Comparison of ENCODE assay signal across 17 cellular contexts in genomic region chr5:138874241-138874640, GRCh38. TPM values are rescaled to one million over a fixed set of nuclear protein-coding genes. Genes with fewer than 3 reads are reported as not detected.
A peak's percentile ranks its signal among the peaks of the same experiment; 100 is the strongest.
DNase-seq lines count a peak whose midpoint lies in the region; ATAC-seq and TF ChIP-seq lines count a peak whose summit lies in the region.
"Had no signal": no experiment of that assay in that cellular context is flagged by ENCODE, and none has a peak within 500 bp of the region (broad histone marks: within the 10 kb centered on the region; RNA-seq: fewer than 3 reads in every experiment).

No MANE protein-coding gene starts in this region.

- intact Hi-C loops in CD4-positive, alpha-beta memory T cell (cut with micrococcal nuclease), result no loop called here

- no peaks in the 10 kb centered on the region; the same call in 1 of the 2 replicates for H3F3A ChIP-seq in GM23338 (replicated peaks; ENCODE audit: low read depth)

- no peak overlapping the region for H3K4me2 ChIP-seq in GM23338

- H3K4me3 ChIP-seq in GM23338, result no peak overlapping the region
- H3K4me3 ChIP-seq in skeletal muscle cell (ENCODE audit: low read depth, low read length), result peak overlapping the region; percentile 40
- H3K4me3 ChIP-seq in CD4-positive, alpha-beta memory T cell (ENCODE audit: low read length in 2 of 2), result no peak overlapping the region
- H3K4me3 ChIP-seq: SK-N-MC had no signal

- H3K36me3 Mint-ChIP-seq in GM23338 (ENCODE audit: low read depth) (no peaks in the 10 kb centered on the region), WTC11 (0 out of 2 replicates have a peak, but pooled peaks cover 2% of the 10 kb centered on the region), glutamatergic neuron (ENCODE audit: unreplicated experiment) (no peaks in the 10 kb centered on the region)
- no peaks in the 10 kb centered on the region for H3K36me3 Mint-ChIP-seq in CD4-positive, alpha-beta memory T cell
- H3K36me3 Mint-ChIP-seq: CD8-positive, alpha-beta memory T cell had no signal

- CTCF ChIA-PET in WTC11 (lab: Charles Lee), result interaction anchor here (1.0 to 1.2 kb wide), 3 partner anchors 48 to 85 kb away, joined by 3 to 5 read pairs (median 3); no protein-coding TSS in a partner anchor
- CTCF ChIA-PET in CD4-positive, alpha-beta memory T cell (lab: Charles Lee; ENCODE audit: partially characterized antibody), result no interaction called here

- H3K27me3 Mint-ChIP-seq in GM23338 (ENCODE audit: insufficient read depth, low read depth, poor library complexity) (peaks cover 9% of the 10 kb centered on the region), WTC11 (ENCODE audit: low read depth) (no peaks in the 10 kb centered on the region), glutamatergic neuron (ENCODE audit: unreplicated experiment) (peaks cover 5% of the 10 kb centered on the region)
- H3K27me3 Mint-ChIP-seq in CD4-positive, alpha-beta memory T cell, result peaks cover 0 to 1% of the 10 kb centered on the region in 2 donors

- H3K27ac Mint-ChIP-seq in GM23338 (peak overlapping the region; percentile 57; the same call in 1 of the 2 replicates), WTC11 (peak overlapping the region; percentile 61; the same call in 1 of the 2 replicates), glutamatergic neuron (ENCODE audit: unreplicated experiment) (peak overlapping the region; percentile 97)
- no peak overlapping the region for H3K27ac Mint-ChIP-seq in CD4-positive, alpha-beta memory T cell
- H3K27ac Mint-ChIP-seq: activated T-cell treated with anti-CD3 and anti-CD28 coated beads, Interleukin-2, amount 50 U/mL, for 72 hours; CD8-positive, alpha-beta memory T cell; stimulated activated naive CD8-positive, alpha-beta T cell treated with anti-CD3 and anti-CD28 coated beads, Interleukin-15, Interleukin-2, amounts not matched to agents 100 ng/mL and 50 ng/mL, for 24 hours had no signal

- H3K79me2 ChIP-seq in GM23338 (replicated peaks; ENCODE audit: insufficient read depth), result peaks cover 74% of the 10 kb centered on the region

- H4K20me1 ChIP-seq in GM23338 (replicated peaks; ENCODE audit: insufficient read depth), result peaks cover 12% of the 10 kb centered on the region; the same call in 1 of the 2 replicates

- H3K27me3 ChIP-seq in GM23338 (ENCODE audit: insufficient read depth), result no peaks in the 10 kb centered on the region
- no peaks in the 10 kb centered on the region for H3K27me3 ChIP-seq in CD4-positive, alpha-beta memory T cell (ENCODE audit: insufficient read depth, low read length)

- no peak overlapping the region for H2AFZ ChIP-seq in GM23338

- POLR2A ChIA-PET in WTC11 (lab: Charles Lee), result no interaction called here
- POLR2A ChIA-PET in CD4-positive, alpha-beta memory T cell (lab: Charles Lee; ENCODE audit: partially characterized antibody), result no interaction called here

- H3K4me3 Mint-ChIP-seq in GM23338 (no peak overlapping the region), WTC11 (no peak overlapping the region), glutamatergic neuron (ENCODE audit: unreplicated experiment) (peak overlapping the region; percentile 88)
- H3K4me3 Mint-ChIP-seq in CD4-positive, alpha-beta memory T cell, result no peak overlapping the region
- H3K4me3 Mint-ChIP-seq: activated T-cell treated with anti-CD3 and anti-CD28 coated beads, Interleukin-2, amount 50 U/mL, for 72 hours; CD8-positive, alpha-beta memory T cell; stimulated activated naive CD8-positive, alpha-beta T cell treated with anti-CD3 and anti-CD28 coated beads, Interleukin-15, Interleukin-2, amounts not matched to agents 100 ng/mL and 50 ng/mL, for 24 hours had no signal

- no peaks in the 10 kb centered on the region for H3K9me2 ChIP-seq in GM23338 (ENCODE audit: insufficient read depth)

- DNase-seq in GM23338 (ENCODE audit: low spot score) (no peak), WTC11 (ENCODE audit: low spot score) (no peak), glutamatergic neuron (peak; percentile 42), skeletal muscle cell (ENCODE audit: low read depth) (peak; percentile 6), COLO668 (lab: John Stamatoyannopoulos, UW; ENCODE audit: unreplicated experiment) (no peak), mesenteric fat pad (ENCODE audit: low spot score) (no peak)
- no peak for DNase-seq in CD4-positive, alpha-beta memory T cell
- DNase-seq: activated T-cell treated with anti-CD3 and anti-CD28 coated beads, Interleukin-2, amount 50 U/mL, for 72 hours; CD8-positive, alpha-beta memory T cell; NCI-H748 treated with DMSO at 0.1 percent for 48 hours; stimulated activated CD4-positive, alpha-beta T cell treated with anti-CD3 and anti-CD28 coated beads, Interleukin-2, amount 100 ng/mL, for 48 hours had no signal

- H3K9me3 Mint-ChIP-seq in GM23338, result no peaks in the 10 kb centered on the region
- peaks cover 4% of the 10 kb centered on the region; the same call in 1 of the 2 replicates for H3K9me3 Mint-ChIP-seq in WTC11
- H3K9me3 Mint-ChIP-seq in glutamatergic neuron (ENCODE audit: unreplicated experiment), result peaks cover 8% of the 10 kb centered on the region
- H3K9me3 Mint-ChIP-seq in CD4-positive, alpha-beta memory T cell, result peaks cover 0 to 1% (median 0%) of the 10 kb centered on the region in 8 donors
- H3K9me3 Mint-ChIP-seq: activated T-cell treated with anti-CD3 and anti-CD28 coated beads, Interleukin-2, amount 50 U/mL, for 72 hours; CD8-positive, alpha-beta memory T cell; stimulated activated naive CD8-positive, alpha-beta T cell treated with anti-CD3 and anti-CD28 coated beads, Interleukin-15, Interleukin-2, amounts not matched to agents 100 ng/mL and 50 ng/mL, for 24 hours had no signal

- H3K4me1 ChIP-seq in GM23338 (ENCODE audit: insufficient read depth), result peaks cover 78% of the 10 kb centered on the region
- no peaks in the 10 kb centered on the region for H3K4me1 ChIP-seq in CD4-positive, alpha-beta memory T cell (ENCODE audit: insufficient read depth, low read length)

- H3K9me3 ChIP-seq in CD4-positive, alpha-beta memory T cell (ENCODE audit: control insufficient read depth in 1 of 2, low read length in 2 of 2), result no peaks in the 10 kb centered on the region

- H3K4me1 Mint-ChIP-seq in GM23338 (peaks cover 85% of the 10 kb centered on the region), WTC11 (peaks cover 90% of the 10 kb centered on the region), glutamatergic neuron (ENCODE audit: low read depth, unreplicated experiment) (peaks cover 57% of the 10 kb centered on the region)
- peaks cover 0 to 14% (median 10%) of the 10 kb centered on the region in 4 donors for H3K4me1 Mint-ChIP-seq in CD4-positive, alpha-beta memory T cell

- H3K27ac ChIP-seq in GM23338 (ENCODE audit: low read depth), result 0 out of 2 replicates have a peak overlapping the region, but pooled peaks have one; percentile 1
- no peak overlapping the region for H3K27ac ChIP-seq in CD4-positive, alpha-beta memory T cell (ENCODE audit: low read depth, low read length)
- H3K27ac ChIP-seq: SK-N-MC had no signal

- TF ChIP-seq CTCF in GM23338 (conservative IDR thresholded peaks at IDR 0.05; ENCODE audit: low read depth in 2 of 2) (no peak), WTC11 (IDR thresholded peaks at IDR 0.05) (no peak), glutamatergic neuron (IDR thresholded peaks at IDR 0.05; ENCODE audit: partially characterized antibody, unreplicated experiment) (no peak)

- no peaks in the 10 kb centered on the region for H3K36me3 ChIP-seq in GM23338 (ENCODE audit: insufficient read depth)
- no peaks in the 10 kb centered on the region for H3K36me3 ChIP-seq in CD4-positive, alpha-beta memory T cell (ENCODE audit: insufficient read depth, low read length)

- no peak; the same call in 1 of the 3 replicates for ATAC-seq in GM23338
- ATAC-seq in WTC11, result no peak
- no peak for ATAC-seq in HG02870 (IDR thresholded peaks at IDR 0.05; ENCODE audit: unreplicated experiment)
- ATAC-seq: activated CD4-positive, CD25-positive, alpha-beta regulatory T cell treated with anti-CD3 and anti-CD28 coated beads, Interleukin-2, amount 50 U/mL, for 24 hours; activated T-cell treated with anti-CD3 and anti-CD28 coated beads, Interleukin-2, amount 50 U/mL, for 72 hours had no signal

TF ChIP-seq in WTC11, 78 proteins besides CTCF, POLR2A, EP300 and RAD21 (continues in another document):
- TF ChIP-seq ZNF512 (CRISPR knock-in tag; IDR thresholded peaks at IDR 0.05; ENCODE audit: borderline replicate concordance) (no peak), ZNF317 (CRISPR knock-in tag; IDR thresholded peaks at IDR 0.05; ENCODE audit: borderline replicate concordance, low read depth) (no peak), ATF1 (CRISPR knock-in tag; IDR thresholded peaks at IDR 0.05) (no peak), USF1 (CRISPR knock-in tag; IDR thresholded peaks at IDR 0.05) (no peak), NFYB (CRISPR knock-in tag; conservative IDR thresholded peaks at IDR 0.05; ENCODE audit: low read depth) (no peak), CBFB (CRISPR knock-in tag; IDR thresholded peaks at IDR 0.05; ENCODE audit: low read depth) (no peak), SOX15 (CRISPR knock-in tag; IDR thresholded peaks at IDR 0.05) (no peak)

RNA-seq across cellular contexts. Expression of gene LRRTM2, which starts 0.9 kb away (rescaled TPM):
- not detected in 2 replicates for total RNA-seq in GM23338 (2014; rRNA removed; shearing (Covaris generic))
- polyA plus RNA-seq in GM23338 (2016; fragmentation: Nextera tagmentation; extraction: Ambion mirVana), result 0.89 and 1.5 TPM in 2 replicates
- total RNA-seq in WTC11 (2021) (not detected in 3 replicates), glutamatergic neuron (ENCODE audit: unreplicated experiment) (28.9 TPM), mesenteric fat pad (1.3 TPM)
- not detected for total RNA-seq in CD4-positive, alpha-beta memory T cell
- polyA plus RNA-seq in CD4-positive, alpha-beta memory T cell, result not detected
- total RNA-seq: cardiac septum; CD8-positive, alpha-beta memory T cell had no signal
- polyA plus RNA-seq: CD8-positive, alpha-beta memory T cell; keratinocyte had no signal

Comparison
In these comparisons a context has a peak if more than half of its experiments do, and no peak if none do; other contexts are left out.
1. DNase-seq: peak in glutamatergic neuron (single experiment) and skeletal muscle cell (single experiment); none in GM23338 (single experiment), WTC11 (single experiment), COLO668 (single experiment), CD4-positive, alpha-beta memory T cell (0 of 5) and mesenteric fat pad (single experiment).
2. H3K27ac Mint-ChIP-seq: peak in GM23338 (single experiment), WTC11 (single experiment) and glutamatergic neuron (single experiment); none in CD4-positive, alpha-beta memory T cell (0 of 7).
3. RNA of gene LRRTM2, which starts 0.9 kb away (total RNA-seq): 28.9 TPM in glutamatergic neuron (single experiment); 1.3 TPM in mesenteric fat pad (single experiment), not detected in CD4-positive, alpha-beta memory T cell, not detected in WTC11 and not detected in GM23338; every median in the first group is over 10 times any median in the second.